Comparison of ENCODE assay signal across 8 cellular contexts in the genomic region with DNA sequence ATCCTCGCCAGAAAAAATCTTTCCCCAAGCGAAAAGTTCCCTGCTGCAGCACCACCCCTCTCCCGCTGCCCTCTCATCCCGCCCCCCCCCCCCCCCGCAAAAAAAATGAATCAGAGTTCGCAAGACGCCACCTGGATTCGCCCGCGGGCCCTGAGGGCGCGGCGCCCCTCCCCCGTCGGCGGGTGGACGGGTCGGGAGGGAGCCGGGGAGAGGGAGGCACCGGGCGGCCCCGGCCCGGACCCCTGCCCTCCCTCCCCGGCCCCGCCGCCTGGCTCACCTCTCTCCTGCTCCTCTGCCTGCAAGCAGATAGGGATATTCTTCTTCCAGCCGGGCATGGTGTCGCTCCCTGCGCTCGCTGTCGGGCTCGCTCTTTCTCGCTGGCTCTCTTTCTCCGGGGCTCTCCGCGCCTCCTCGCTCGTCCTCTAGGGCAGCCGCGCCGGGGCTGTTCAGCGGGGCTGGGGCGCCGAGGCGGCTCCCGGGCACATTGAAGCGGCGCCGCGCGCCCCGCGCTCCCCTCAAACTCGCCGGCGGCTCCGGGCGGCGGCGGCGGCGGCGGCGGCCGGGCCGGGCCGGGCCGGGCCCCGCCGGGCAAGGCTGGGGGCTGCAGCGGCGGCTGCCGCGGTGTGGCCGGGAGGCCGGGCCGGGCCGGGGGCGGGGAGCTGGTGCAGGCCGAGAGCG.
A peak's percentile ranks its signal among the peaks of the same experiment; 100 is the strongest.
DNase-seq lines count a peak whose midpoint lies in the region; ATAC-seq lines count a peak whose summit lies in the region.

No MANE protein-coding gene starts in this region.

- peaks cover 32% of the 10 kb centered on the region for H3K27me3 ChIP-seq in iPS-20b (ENCODE audit: insufficient read depth, low read length)

- peak overlapping the region; percentile 89 for H3K4me3 ChIP-seq in iPS-20b (ENCODE audit: low read length)

- ATAC-seq in GM19467 (IDR thresholded peaks at IDR 0.05; ENCODE audit: unreplicated experiment), result peak; percentile 52

- no peaks in the 10 kb centered on the region for H3K36me3 ChIP-seq in iPS-20b (ENCODE audit: insufficient read depth, low read depth, low read length)

- no peak overlapping the region for H3K27ac ChIP-seq in iPS-20b (ENCODE audit: low read length)

- DNase-seq in COLO829 (ENCODE audit: low spot score) (peak; percentile 5), HT-29 (ENCODE audit: low spot score) (peak; percentile 37), SK-N-DZ (ENCODE audit: low spot score) (peak; percentile 63), astrocyte of the hippocampus (ENCODE audit: low read depth, low spot score) (peak; percentile 87), Ammon's horn (ENCODE audit: low spot score) (no peak)
- DNase-seq in stimulated activated CD4-positive, alpha-beta T cell treated with anti-CD3 and anti-CD28 coated beads, Interleukin-15, amount 100 ng/mL, for 24 hours, result peak; percentile 63

- H3K9ac ChIP-seq in iPS-20b (ENCODE audit: low read depth, low read length), result peak overlapping the region; percentile 65; the same call in 1 of the 2 replicates

- H3K4me1 ChIP-seq in iPS-20b (ENCODE audit: insufficient read depth, low read length), result no peaks in the 10 kb centered on the region; the same call in 1 of the 2 replicates

- H3K9me3 ChIP-seq in iPS-20b (ENCODE audit: insufficient read depth, low read depth, low read length), result no peaks in the 10 kb centered on the region
